Comparison of ENCODE assay signal across 33 cellular contexts in the genomic region with DNA sequence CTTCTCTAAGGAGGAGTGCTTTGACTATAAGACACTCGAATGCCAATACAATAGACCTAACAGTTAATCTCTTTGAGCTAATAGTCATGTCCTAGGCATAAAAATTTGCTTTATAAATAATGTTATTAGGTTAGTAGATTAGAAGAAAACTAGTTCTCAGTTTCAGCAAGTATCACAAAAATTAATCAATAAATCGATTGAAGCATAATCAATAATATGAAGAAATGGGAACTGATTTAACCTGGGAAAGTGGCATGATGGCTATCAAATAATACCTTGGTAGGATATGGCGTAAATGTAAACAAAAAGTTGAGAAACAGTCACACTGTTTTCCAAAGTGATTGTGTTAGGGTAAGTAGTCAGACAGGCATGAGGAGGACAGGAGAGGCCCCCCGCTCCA.
"Had no signal": no experiment of that assay in that cellular context is flagged by ENCODE, and none has a peak within 500 bp of the region (broad histone marks: within the 10 kb centered on the region; RNA-seq: fewer than 3 reads in every experiment).

No MANE protein-coding gene starts in this region.

- H3K27ac ChIP-seq: adrenal gland, ascending aorta, body of pancreas, brain microvascular endothelial cell, breast epithelium, cardiac muscle cell had no signal

- H3K4me1 ChIP-seq: adrenal gland, ascending aorta, body of pancreas, breast epithelium had no signal

- ATAC-seq: activated naive CD4-positive, alpha-beta T cell treated with anti-CD3 and anti-CD28 coated beads, Interleukin-2, amount 50 U/mL, for 72 hours; activated naive CD8-positive, alpha-beta T cell treated with anti-CD3 and anti-CD28 coated beads, Interleukin-2, amount 50 U/mL, for 24 hours; activated T-cell treated with anti-CD3 and anti-CD28 coated beads, Interleukin-2, amount 50 U/mL, for 4 hours; activated T-cell treated with anti-CD3 and anti-CD28 coated beads, Interleukin-2, amount 50 U/mL, for 72 hours; activated T-helper 17 cell treated with anti-CD3 and anti-CD28 coated beads, Interleukin-2, amount 50 U/mL, for 72 hours; body of pancreas had no signal

- H3K27me3 ChIP-seq: adrenal gland, ascending aorta, body of pancreas, brain microvascular endothelial cell, breast epithelium, cardiac muscle cell had no signal

- H3K9me3 ChIP-seq: adrenal gland, ascending aorta, body of pancreas had no signal

- H3K4me3 ChIP-seq: adrenal gland, ascending aorta, body of pancreas, breast epithelium, cardiac muscle cell had no signal

- H3K36me3 ChIP-seq: adrenal gland, ascending aorta, brain microvascular endothelial cell, breast epithelium, cardiac muscle cell had no signal

- FAIRE-seq: astrocyte, bronchial epithelial cell had no signal

- DNase-seq: activated effector memory CD4-positive, alpha-beta T cell treated with anti-CD3 and anti-CD28 coated beads, Interleukin-2, amount 50 U/mL, for 16 hours; activated effector memory CD4-positive, alpha-beta T cell treated with Interleukin-2 at 50 U/mL for 16 hours; activated gamma-delta T cell; activated gamma-delta T cell treated with Interleukin-2 at 50 U/mL for 16 hours; activated naive CD4-positive, alpha-beta T cell; activated naive CD4-positive, alpha-beta T cell treated with anti-CD3 and anti-CD28 coated beads for 36 hours; activated naive CD4-positive, alpha-beta T cell treated with anti-CD3 and anti-CD28 coated beads, Interleukin-2, amount 10 ng/mL, durations not matched to agents 7 days and 5 days; activated naive CD4-positive, alpha-beta T cell treated with anti-CD3 and anti-CD28 coated beads, Interleukin-2, amount 50 U/mL, for 16 hours; activated naive CD4-positive, alpha-beta T cell treated with Interleukin-2 at 50 U/mL for 16 hours; activated naive CD8-positive, alpha-beta T cell treated with anti-CD3 and anti-CD28 coated beads for 36 hours; activated naive CD8-positive, alpha-beta T cell treated with anti-CD3 and anti-CD28 coated beads, Interleukin-2, amount 10 ng/mL, durations not matched to agents 7 days and 5 days; activated naive CD8-positive, alpha-beta T cell treated with anti-CD3 and anti-CD28 coated beads, Interleukin-2, amount 50 U/mL, for 24 hours; activated T-cell treated with anti-CD3 and anti-CD28 coated beads, Interleukin-2, amount 50 U/mL, for 24 hours; activated T-cell treated with anti-CD3 and anti-CD28 coated beads, Interleukin-2, amount 50 U/mL, for 4 hours; activated T-cell treated with anti-CD3 and anti-CD28 coated beads, Interleukin-2, amount 50 U/mL, for 48 hours; activated T-cell treated with anti-CD3 and anti-CD28 coated beads, Interleukin-2, amount 50 U/mL, for 72 hours; adrenal gland; amniotic stem cell; amygdala; anterior cingulate cortex; aorta; body of pancreas; brain microvascular endothelial cell; caudate nucleus; central memory CD4-positive, alpha-beta T cell; cerebellar nuclear complex had no signal
